In genomic region chr6:163460307-163460782, GRCh38 we compare ENCODE assay signal across 8 cellular contexts. TPM values are rescaled to one million over a fixed set of nuclear protein-coding genes. Genes with fewer than 3 reads are reported as not detected.
DNase-seq lines count a peak whose midpoint lies in the region; ATAC-seq and TF ChIP-seq lines count a peak whose summit lies in the region.

No MANE protein-coding gene starts in this region.

- H3K9ac ChIP-seq in DND-41 (ENCODE audit: low read depth, low read length), result peak overlapping the region; percentile 41

- H4K20me1 ChIP-seq in DND-41 (ENCODE audit: insufficient read depth, low read length), result no peaks in the 10 kb centered on the region

- intact Hi-C loops in ascending aorta (cut with DNase I) (no loop called here), left lung (cut with DNase I) (no loop called here), aorta (cut with DNase I) (no loop called here)

- peaks cover 23% of the 10 kb centered on the region for H3K4me1 ChIP-seq in DND-41 (ENCODE audit: insufficient read depth, low read length)
- H3K4me1 ChIP-seq in ascending aorta, result peaks cover 3 to 21% of the 10 kb centered on the region in 2 donors
- H3K4me1 ChIP-seq in left lung, result peaks cover 20 to 54% of the 10 kb centered on the region in 2 donors
- H3K4me1 ChIP-seq in aorta (ENCODE audit: control insufficient read depth in 1 of 2, insufficient read depth in 2 of 2, low read length in 2 of 2), result peaks cover 5 to 10% of the 10 kb centered on the region in 2 donors

- H2AFZ ChIP-seq in DND-41 (ENCODE audit: low read depth, low read length), result peak overlapping the region; percentile 35

- no peaks in the 10 kb centered on the region for H3K36me3 ChIP-seq in DND-41 (ENCODE audit: insufficient read depth, low read length)
- no peaks in the 10 kb centered on the region for H3K36me3 ChIP-seq in ascending aorta
- H3K36me3 ChIP-seq in left lung, result no peaks in the 10 kb centered on the region
- H3K36me3 ChIP-seq in aorta (ENCODE audit: control insufficient read depth in 1 of 2, insufficient read depth in 2 of 2, low read length in 1 of 2), result no peaks in the 10 kb centered on the region

- peak overlapping the region; percentile 9 to 49; a peak in 3 of 4 replicates for H3K4me3 ChIP-seq in DND-41 (ENCODE audit: low read depth in 1 of 2, low read length in 2 of 2)
- H3K4me3 ChIP-seq in ascending aorta, result peak overlapping the region; percentile 23 to 51
- H3K4me3 ChIP-seq in left lung, result peak overlapping the region; percentile 7 to 26
- H3K4me3 ChIP-seq in aorta (ENCODE audit: low read length in 2 of 2), result peak overlapping the region; percentile 26 to 46

- peaks cover 49% of the 10 kb centered on the region for H3K79me2 ChIP-seq in DND-41 (ENCODE audit: insufficient read depth, low read length)

- ATAC-seq in DND-41 (ENCODE audit: insufficient read depth, low read depth), result peak; percentile 83
- peak; percentile 85 for ATAC-seq in GM19463 (IDR thresholded peaks at IDR 0.05; ENCODE audit: unreplicated experiment)
- peak; percentile 80 for ATAC-seq in HG03469 (IDR thresholded peaks at IDR 0.05; ENCODE audit: unreplicated experiment)
- peak; percentile 60 for ATAC-seq in left lung
- peak; percentile 51 for ATAC-seq in aorta (ENCODE audit: low FRiP score)

- peak; percentile 23 for DNase-seq in DND-41
- DNase-seq in ascending aorta (ENCODE audit: low spot score in 2 of 2), result no peak
- no peak for DNase-seq in left lung
- no peak for DNase-seq in aorta
- DNase-seq in Kasumi-1 (lab: John Stamatoyannopoulos, UW), result no peak
- DNase-seq in DMS79 (lab: John Stamatoyannopoulos, UW), result no peak

- H3K27me3 ChIP-seq in DND-41 (ENCODE audit: insufficient read depth, low read length, poor library complexity), result no peaks in the 10 kb centered on the region
- no peaks in the 10 kb centered on the region for H3K27me3 ChIP-seq in ascending aorta
- H3K27me3 ChIP-seq in left lung, result no peaks in the 10 kb centered on the region
- H3K27me3 ChIP-seq in aorta (ENCODE audit: control insufficient read depth in 1 of 2, insufficient read depth in 2 of 2, low read length in 1 of 2), result no peaks in the 10 kb centered on the region

- H3K27ac ChIP-seq in DND-41 (ENCODE audit: low read length), result peak overlapping the region; percentile 67
- H3K27ac ChIP-seq in ascending aorta, result peak overlapping the region in 1 of 2 donors; percentile 23
- H3K27ac ChIP-seq in left lung, result peak overlapping the region; percentile 55 to 58
- no peak overlapping the region for H3K27ac ChIP-seq in aorta (ENCODE audit: low read depth in 1 of 2, low read length in 2 of 2)

- TF ChIP-seq CTCF in DND-41 (IDR thresholded peaks at IDR 0.05; ENCODE audit: borderline replicate concordance, extremely low read depth, low read length, poor library complexity, severe bottlenecking), result no peak
- no peak for TF ChIP-seq CTCF in ascending aorta (IDR thresholded peaks at IDR 0.05)
- TF ChIP-seq CTCF in left lung (IDR thresholded peaks at IDR 0.05), result no peak

- 34 to 41% methylated on average over 5 of the region's 5 CpGs for WGBS in aorta, 2 donors

- no peaks in the 10 kb centered on the region for H3K9me3 ChIP-seq in DND-41 (ENCODE audit: insufficient read depth, low read length, severe bottlenecking)
- H3K9me3 ChIP-seq in ascending aorta, result no peaks in the 10 kb centered on the region
- H3K9me3 ChIP-seq in left lung, result no peaks in the 10 kb centered on the region
- H3K9me3 ChIP-seq in aorta (ENCODE audit: control insufficient read depth, low read length), result no peaks in the 10 kb centered on the region

- H3K4me2 ChIP-seq in DND-41 (ENCODE audit: insufficient read depth, low read length), result peak overlapping the region; percentile 54

RNA-seq across cellular contexts. Expression of gene QKI, which starts 45.8 kb away (rescaled TPM):
- total RNA-seq in ascending aorta, result 91.0 TPM
- 100 to 1,000 TPM; 162 to 195 TPM for total RNA-seq in left lung
- 100 to 1,000 TPM; 149 to 213 TPM for total RNA-seq in aorta
- 10 to 100 TPM; 27.1 to 30.1 TPM for polyA plus RNA-seq in aorta

Comparison
In these comparisons a context has a peak if more than half of its experiments do, and no peak if none do; other contexts are left out.
1. H3K27ac ChIP-seq: peak in DND-41 (single experiment) and left lung (2 of 2); none in aorta (0 of 2).
2. Peak in every context shown above with its lines, with median percentiles within 50 percentile points of each other: ATAC-seq and H3K4me3 ChIP-seq.